Comparison of ENCODE assay signal across 9 cellular contexts in the genomic region with DNA sequence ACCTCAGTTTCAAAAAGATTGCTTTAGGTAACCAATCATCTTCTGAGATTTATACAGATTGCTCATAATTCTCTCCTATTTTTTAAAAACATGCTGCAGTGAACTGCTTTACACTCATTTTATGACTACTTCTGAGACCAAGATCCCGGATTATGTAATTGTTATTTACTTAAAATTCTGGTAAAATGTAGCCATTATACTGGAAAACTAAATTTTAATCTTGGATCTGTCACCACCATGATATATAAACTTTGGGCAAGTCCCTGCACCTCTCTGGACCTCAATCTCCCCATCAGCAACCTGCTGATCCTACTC. TPM values are rescaled to one million over a fixed set of nuclear protein-coding genes. Genes with fewer than 3 reads are reported as not detected.
DNase-seq lines count a peak whose midpoint lies in the region; ATAC-seq, FAIRE-seq and TF ChIP-seq lines count a peak whose summit lies in the region.
"Had no signal": no experiment of that assay in that cellular context is flagged by ENCODE, and none has a peak within 500 bp of the region (broad histone marks: within the 10 kb centered on the region; RNA-seq: fewer than 3 reads in every experiment).

No MANE protein-coding gene starts in this region.

- SMC1A ChIA-PET in GM12878 (lab: Charles Lee; ENCODE audit: uncharacterized antibody, unreplicated experiment) = no interaction called here

- RAD21 ChIA-PET in GM12878 (lab: Charles Lee; ENCODE audit: unreplicated experiment) = no interaction called here

- no peak for ATAC-seq in Right ventricle myocardium superior (ENCODE audit: poor library complexity)
- no peak; the same call in 2 of the 3 replicates for ATAC-seq in GM12878

- no peak for TF ChIP-seq EP300 in GM12878 (IDR thresholded peaks at IDR 0.05; ENCODE audit: borderline replicate concordance in 1 of 2, control insufficient read depth in 1 of 2, low read depth in 2 of 2, low read length in 2 of 2)

- TF ChIP-seq POLR2A in GM12878 (IDR thresholded peaks at IDR 0.05; ENCODE audit: low read depth, low read length) = no peak
- TF ChIP-seq POLR2A in uterus (IDR thresholded peaks at IDR 0.05) = no peak

- H3K27me3 ChIP-seq in right atrium auricular region (no peaks in the 10 kb centered on the region), GM12878 (replicated peaks in 1 of 2; ENCODE audit: control insufficient read depth in 2 of 2, insufficient read depth in 2 of 2, low read length in 1 of 2) (no peaks in the 10 kb centered on the region), mucosa of rectum (ENCODE audit: control insufficient read depth in 2 of 2, insufficient read depth in 2 of 2, low read length in 2 of 2) (no peaks in the 10 kb centered on the region), uterus (no peaks in the 10 kb centered on the region)

- H4K20me1 ChIP-seq in GM12878 (ENCODE audit: control insufficient read depth, insufficient read depth) = no peaks in the 10 kb centered on the region

- H3K4me3 ChIP-seq in right atrium auricular region (peak overlapping the region in 1 of 2 donors; percentile 45), GM12878 (peak overlapping the region; percentile 47; the same call in 1 of the 2 replicates), mucosa of rectum (ENCODE audit: low read length in 2 of 2) (peak overlapping the region; percentile 67 to 74), uterus (peak overlapping the region in 1 of 2 donors; percentile 37)

- POLR2A ChIA-PET in GM12878 (lab: Charles Lee) = no interaction called here

- CTCF ChIA-PET in GM12878 (lab: Yijun Ruan, JAX) = no interaction called here

- H3K9me3 ChIP-seq in right atrium auricular region (no peaks in the 10 kb centered on the region), GM12878 (replicated peaks; ENCODE audit: control insufficient read depth, insufficient read depth, low read length) (no peaks in the 10 kb centered on the region), mucosa of rectum (ENCODE audit: control insufficient read depth in 2 of 2, low read length in 2 of 2) (no peaks in the 10 kb centered on the region), uterus (no peaks in the 10 kb centered on the region)

- no peaks in the 10 kb centered on the region for H3K36me3 ChIP-seq in right atrium auricular region
- H3K36me3 ChIP-seq in GM12878 (ENCODE audit: control insufficient read depth in 2 of 2, insufficient read depth in 2 of 2, low read length in 1 of 2) = no peaks in the 10 kb centered on the region
- H3K36me3 ChIP-seq in mucosa of rectum (ENCODE audit: control insufficient read depth in 2 of 2, insufficient read depth in 2 of 2, low read length in 2 of 2) = no peaks in the 10 kb centered on the region
- no peaks in the 10 kb centered on the region for H3K36me3 ChIP-seq in uterus

- no peak for TF ChIP-seq RAD21 in GM12878 (IDR thresholded peaks at IDR 0.05; ENCODE audit: insufficient read depth, low read depth, low read length)

- no peak for TF ChIP-seq CTCF in right atrium auricular region (IDR thresholded peaks at IDR 0.05)
- no peak for TF ChIP-seq CTCF in GM12878 (IDR thresholded peaks at IDR 0.05 in 2 of 3, conservative IDR thresholded peaks at IDR 0.05 in 1 of 3; ENCODE audit: control insufficient read depth in 2 of 3, extremely low read depth in 1 of 3, insufficient read depth in 1 of 3, low read depth in 3 of 3, low read length in 3 of 3)
- TF ChIP-seq CTCF in uterus (IDR thresholded peaks at IDR 0.05) = no peak

- no TSS peak for BruUV-seq in GM12878 (replicated peaks; lab: Mats Ljungman, UMichigan)

- in situ Hi-C loops in GM12878 (cut with MboI) = no loop called here

- no peak overlapping the region for H3K9ac ChIP-seq in GM12878 (ENCODE audit: control insufficient read depth, insufficient read depth, low read length)
- H3K9ac ChIP-seq in mucosa of rectum (ENCODE audit: low read depth in 1 of 2, low read length in 2 of 2) = peak overlapping the region in 1 of 2 donors; percentile 39

- H3K4me1 ChIP-seq in right atrium auricular region (peaks cover 0 to 13% of the 10 kb centered on the region in 2 donors), GM12878 (ENCODE audit: control insufficient read depth, insufficient read depth, low read length) (no peaks in the 10 kb centered on the region), mucosa of rectum (ENCODE audit: control insufficient read depth in 2 of 2, insufficient read depth in 2 of 2, low read length in 2 of 2) (peaks cover 12 to 15% of the 10 kb centered on the region in 2 donors), uterus (peaks cover 0 to 5% of the 10 kb centered on the region in 2 donors)

- WGBS in GM12878 (ENCODE audit: insufficient coverage, insufficient replicate concordance, low lambda C conversion rate, missing lambda C conversion rate) = 81% methylated on average over 1 of the region's 1 CpG

- intact Hi-C loops in Right ventricle myocardium superior (cut with DNase I) (no loop called here), GM12878 (cut with micrococcal nuclease; ENCODE audit: unreplicated experiment) (no loop called here), uterus (cut with DNase I; ENCODE audit: low total_unique reads) (no loop called here)

- no peaks in the 10 kb centered on the region for H3K79me2 ChIP-seq in GM12878 (ENCODE audit: control insufficient read depth, insufficient read depth, low read length)

- DNase-seq in right atrium auricular region (ENCODE audit: low spot score) = no peak
- DNase-seq in Right ventricle myocardium superior = no peak
- DNase-seq in GM12878 (ENCODE audit: low read depth, low spot score) = no peak
- DNase-seq in uterus = no peak
- no peak for DNase-seq in NCI-H748 treated with DMSO at 0.1 percent for 48 hours (lab: John Stamatoyannopoulos, UW)
- DNase-seq in HTR-8/SVneo (ENCODE audit: insufficient read length, low spot score) = no peak
- no peak for DNase-seq in HT-29 (ENCODE audit: low spot score)
- DNase-seq: activated gamma-delta T cell had no signal

- peak overlapping the region; percentile 21 for H3K4me2 ChIP-seq in GM12878 (ENCODE audit: control insufficient read depth, insufficient read depth)

- H2AFZ ChIP-seq in GM12878 (ENCODE audit: control insufficient read depth, low read depth, low read length) = peak overlapping the region; percentile 79

- no peak for FAIRE-seq in GM12878 (lab: Jason Lieb, UNC)
- no peak for FAIRE-seq in HTR-8/SVneo (lab: Jason Lieb, UNC)

- peak overlapping the region; percentile 44 to 66 for H3K27ac ChIP-seq in right atrium auricular region
- H3K27ac ChIP-seq in GM12878 (ENCODE audit: control insufficient read depth, insufficient read depth) = no peak overlapping the region
- peak overlapping the region; percentile 30 to 68 for H3K27ac ChIP-seq in mucosa of rectum (ENCODE audit: low read depth in 2 of 2, low read length in 2 of 2)
- peak overlapping the region; percentile 82 to 88 for H3K27ac ChIP-seq in uterus

RNA-seq across cellular contexts. Expression of a gene that starts 0.5 kb away (rescaled TPM):
- total RNA-seq in right atrium auricular region (10 to 100 TPM; 37.7 to 51.0 TPM), Right ventricle myocardium superior (9.3 TPM), GM12878 (2014; rRNA removed) (0.27 and 0.73 TPM in 2 replicates), GM12878 (2014; rRNA removed; fragmentation: Illumina TruSeq; extraction: Trizol) (0.22 and 0.32 TPM in 2 replicates), GM12878 (2021) (0.38 TPM in 1 of 2 replicates, not detected in the other), uterus (10 to 100 TPM; 40.2 to 96.2 (median 60.7) TPM)
- total RNA-seq in GM12878 (2013; cell fraction: nucleolus; rRNA removed) = not detected in 2 replicates
- polyA plus RNA-seq in GM12878 (2011; ENCODE audit: low read depth) = 1.0 TPM
- polyA plus RNA-seq in GM12878 (2011; rRNA removed) (0.61 and 0.67 TPM in 2 replicates), GM12878 (2014; fragmentation: Illumina TruSeq; extraction: Trizol) (0.12 and 0.14 TPM in 2 replicates), GM12878 (2014; fragmentation: Nextera tagmentation; extraction: Ambion mirVana) (under 1 TPM; 0.27 to 0.31 TPM), GM12878 (2014; rRNA removed) (0.41 and 0.78 TPM in 2 replicates), GM12878 (2016; fragmentation: Nextera tagmentation; extraction: Ambion mirVana) (not detected)
- polyA plus RNA-seq in GM12878 (2011; cell fraction: cytosol; rRNA removed) = 0.94 and 1.1 TPM in 2 replicates
- polyA plus RNA-seq in GM12878 (2011; cell fraction: nucleus; rRNA removed) = 0.42 and 0.81 TPM in 2 replicates
- polyA plus RNA-seq in GM12878 (2012) = 1.2 and 2.0 TPM in 2 replicates
- polyA minus RNA-seq in GM12878 (2011; rRNA and poly(A)+ RNA removed) = 0.59 and 1.2 TPM in 2 replicates
- polyA minus RNA-seq in GM12878 (2011; cell fraction: cytosol; rRNA and poly(A)+ RNA removed) = not detected in 2 replicates
- 0.29 and 0.36 TPM in 2 replicates for polyA minus RNA-seq in GM12878 (2011; cell fraction: nucleus; rRNA and poly(A)+ RNA removed)
- 117 and 130 TPM in 2 replicates for total RNA-seq in HT-29 (2014; rRNA removed; shearing (Covaris generic))

RNA-seq across cellular contexts. Expression of a gene that starts 24.3 kb away (rescaled TPM):
- total RNA-seq in right atrium auricular region = 10 to 100 TPM; 13.8 to 16.1 TPM
- total RNA-seq in Right ventricle myocardium superior = 9.1 TPM
- 13.9 and 14.7 TPM in 2 replicates for total RNA-seq in GM12878 (2013; cell fraction: nucleolus; rRNA removed)
- total RNA-seq in GM12878 (2014; rRNA removed) = 24.8 and 27.1 TPM in 2 replicates
- 14.5 and 14.7 TPM in 2 replicates for total RNA-seq in GM12878 (2014; rRNA removed; fragmentation: Illumina TruSeq; extraction: Trizol)
- total RNA-seq in GM12878 (2021) = 16.6 and 18.0 TPM in 2 replicates
- 9.9 TPM for polyA plus RNA-seq in GM12878 (2011; ENCODE audit: low read depth)
- polyA plus RNA-seq in GM12878 (2011; rRNA removed) = 7.6 and 13.4 TPM in 2 replicates
- polyA plus RNA-seq in GM12878 (2011; cell fraction: cytosol; rRNA removed) = 13.5 and 16.2 TPM in 2 replicates
- 17.6 and 21.0 TPM in 2 replicates for polyA plus RNA-seq in GM12878 (2011; cell fraction: nucleus; rRNA removed)
- 19.8 and 20.1 TPM in 2 replicates for polyA plus RNA-seq in GM12878 (2012)
- 13.3 and 15.1 TPM in 2 replicates for polyA plus RNA-seq in GM12878 (2014; fragmentation: Illumina TruSeq; extraction: Trizol)
- 10 to 100 TPM in 1 of 2 experiments, 1 to 10 TPM in 1; 9.9 to 11.4 TPM for polyA plus RNA-seq in GM12878 (2014; fragmentation: Nextera tagmentation; extraction: Ambion mirVana)
- polyA plus RNA-seq in GM12878 (2014; rRNA removed) = 11.5 and 12.4 TPM in 2 replicates
- 10 to 100 TPM; 24.3 TPM for polyA plus RNA-seq in GM12878 (2016; fragmentation: Nextera tagmentation; extraction: Ambion mirVana)
- polyA minus RNA-seq in GM12878 (2011; rRNA and poly(A)+ RNA removed) = 9.6 and 10.4 TPM in 2 replicates
- 3.4 and 4.5 TPM in 2 replicates for polyA minus RNA-seq in GM12878 (2011; cell fraction: cytosol; rRNA and poly(A)+ RNA removed)
- 3.5 and 3.7 TPM in 2 replicates for polyA minus RNA-seq in GM12878 (2011; cell fraction: nucleus; rRNA and poly(A)+ RNA removed)
- total RNA-seq in uterus = 10 to 100 TPM in 3 of 4 donors, 1 to 10 TPM in 1; 2.6 to 18.5 (median 13.3) TPM
- total RNA-seq in HT-29 (2014; rRNA removed; shearing (Covaris generic)) = 32.0 and 38.0 TPM in 2 replicates

RNA-seq across cellular contexts. Expression of a gene that starts 55.1 kb away (rescaled TPM):
- total RNA-seq in right atrium auricular region (1 to 10 TPM; 2.2 to 3.8 TPM), Right ventricle myocardium superior (0.13 TPM), GM12878 (2014; rRNA removed) (not detected in 2 replicates), GM12878 (2014; rRNA removed; fragmentation: Illumina TruSeq; extraction: Trizol) (not detected in 2 replicates), GM12878 (2021) (not detected in 2 replicates), uterus (1 to 10 TPM in 3 of 4 donors, under 1 TPM in 1; 0.51 to 2.6 (median 2.0) TPM)
- total RNA-seq in GM12878 (2013; cell fraction: nucleolus; rRNA removed) = not detected in 2 replicates
- polyA plus RNA-seq in GM12878 (2011; ENCODE audit: low read depth) = 0.12 TPM
- polyA plus RNA-seq in GM12878 (2011; rRNA removed) (0.01 TPM in 1 of 2 replicates, not detected in the other), GM12878 (2014; fragmentation: Illumina TruSeq; extraction: Trizol) (0.01 TPM in 1 of 2 replicates, not detected in the other), GM12878 (2014; fragmentation: Nextera tagmentation; extraction: Ambion mirVana) (under 1 TPM; 0.02 to 0.04 TPM), GM12878 (2014; rRNA removed) (0.03 TPM in 1 of 2 replicates, not detected in the other), GM12878 (2016; fragmentation: Nextera tagmentation; extraction: Ambion mirVana) (under 1 TPM; 0.06 to 0.11 TPM)
- polyA plus RNA-seq in GM12878 (2011; cell fraction: cytosol; rRNA removed) = not detected in 2 replicates
- not detected in 2 replicates for polyA plus RNA-seq in GM12878 (2011; cell fraction: nucleus; rRNA removed)
- 0.21 and 0.27 TPM in 2 replicates for polyA plus RNA-seq in GM12878 (2012)
- not detected in 2 replicates for polyA minus RNA-seq in GM12878 (2011; rRNA and poly(A)+ RNA removed)
- not detected in 2 replicates for polyA minus RNA-seq in GM12878 (2011; cell fraction: cytosol; rRNA and poly(A)+ RNA removed)
- polyA minus RNA-seq in GM12878 (2011; cell fraction: nucleus; rRNA and poly(A)+ RNA removed) = not detected in 2 replicates
- total RNA-seq in HT-29 (2014; rRNA removed; shearing (Covaris generic)) = 5.7 and 6.3 TPM in 2 replicates
